ENCODE assay signal across 10 cellular contexts in genomic region chr16:67014641-67015315, GRCh38. TPM values are rescaled to one million over a fixed set of nuclear protein-coding genes. Genes with fewer than 3 reads are reported as not detected.
DNase-seq lines count a peak whose midpoint lies in the region; ATAC-seq and TF ChIP-seq lines count a peak whose summit lies in the region.
"Had no signal": no experiment of that assay in that cellular context is flagged by ENCODE, and none has a peak within 500 bp of the region (broad histone marks: within the 10 kb centered on the region; RNA-seq: fewer than 3 reads in every experiment).

No MANE protein-coding gene starts in this region.

- H3K27ac Mint-ChIP-seq in activated naive CD4-positive, alpha-beta T cell treated with anti-CD3 and anti-CD28 coated beads, Interleukin-2, amount 10 ng/mL, durations not matched to agents 7 days and 5 days = peak overlapping the region; percentile 94

- H3K4me3 ChIP-seq in tibial nerve (peak overlapping the region in 2 of 4 donors; percentile 57 to 62), body of pancreas (no peak overlapping the region)

- no peak for ATAC-seq in HG03280 (IDR thresholded peaks at IDR 0.05; ENCODE audit: unreplicated experiment)
- ATAC-seq in body of pancreas = no peak
- no peak for ATAC-seq in GM18505 (IDR thresholded peaks at IDR 0.05; ENCODE audit: unreplicated experiment)

- intact Hi-C loops in body of pancreas (cut with DNase I) = loop anchor here (5.0 kb wide), 1 partner anchor 138 kb away; the partner anchor contains the start of gene B3GNT9

- no peak for TF ChIP-seq POLR2A in tibial nerve (IDR thresholded peaks at IDR 0.05)
- no peak for TF ChIP-seq POLR2A in body of pancreas (IDR thresholded peaks at IDR 0.05)
- TF ChIP-seq POLR2A in GM18505 (IDR thresholded peaks at IDR 0.05; ENCODE audit: borderline replicate concordance, extremely low read depth, insufficient read depth, insufficient read length) = no peak

- TF ChIP-seq EP300 in tibial nerve (IDR thresholded peaks at IDR 0.05) = no peak

- H3K4me3 Mint-ChIP-seq in activated naive CD4-positive, alpha-beta T cell treated with anti-CD3 and anti-CD28 coated beads, Interleukin-2, amount 10 ng/mL, durations not matched to agents 7 days and 5 days = peak overlapping the region; percentile 91

- H3K27me3 Mint-ChIP-seq in activated naive CD4-positive, alpha-beta T cell treated with anti-CD3 and anti-CD28 coated beads, Interleukin-2, amount 10 ng/mL, durations not matched to agents 7 days and 5 days = peaks cover 9% of the 10 kb centered on the region

- peak overlapping the region; percentile 95 for H3K27ac ChIP-seq in angular gyrus (ENCODE audit: low read depth, low read length)
- H3K27ac ChIP-seq in tibial nerve = peak overlapping the region in 3 of 4 donors; percentile 78 to 82 (median 79)
- H3K27ac ChIP-seq in body of pancreas = peak overlapping the region in 2 of 4 donors; percentile 15 to 46

- 52 to 58% methylated on average over 6 of the region's 6 CpGs for WGBS in tibial nerve, 2 donors
- 46 to 59% methylated on average over 6 of the region's 6 CpGs for WGBS in body of pancreas, 2 donors

- H3K9me3 ChIP-seq in tibial nerve (no peaks in the 10 kb centered on the region), body of pancreas (no peaks in the 10 kb centered on the region)

- H3K9me3 Mint-ChIP-seq in activated naive CD4-positive, alpha-beta T cell treated with anti-CD3 and anti-CD28 coated beads, Interleukin-2, amount 10 ng/mL, durations not matched to agents 7 days and 5 days = no peaks in the 10 kb centered on the region

- peaks cover 0 to 22% (median 10%) of the 10 kb centered on the region in 4 donors for H3K4me1 ChIP-seq in tibial nerve
- peaks cover 18% of the 10 kb centered on the region for H3K4me1 ChIP-seq in body of pancreas

- H3K4me1 Mint-ChIP-seq in activated naive CD4-positive, alpha-beta T cell treated with anti-CD3 and anti-CD28 coated beads, Interleukin-2, amount 10 ng/mL, durations not matched to agents 7 days and 5 days = peaks cover 60% of the 10 kb centered on the region

- no peaks in the 10 kb centered on the region for H3K36me3 ChIP-seq in tibial nerve
- H3K36me3 ChIP-seq in body of pancreas (replicated peaks in 1 of 2; ENCODE audit: insufficient read depth in 1 of 2, low read depth in 2 of 2) = no peaks in the 10 kb centered on the region

- TF ChIP-seq CTCF in tibial nerve (IDR thresholded peaks at IDR 0.05) (no peak), body of pancreas (IDR thresholded peaks at IDR 0.05) (no peak)

- no peak for DNase-seq in activated naive CD4-positive, alpha-beta T cell treated with anti-CD3 and anti-CD28 coated beads, Interleukin-2, amount 10 ng/mL, durations not matched to agents 7 days and 5 days
- DNase-seq in activated naive CD4-positive, alpha-beta T cell treated with anti-CD3 and anti-CD28 coated beads, Interleukin-2, amount 50 U/mL, for 16 hours = no peak
- DNase-seq in mesenteric fat pad (ENCODE audit: low spot score) (peak; percentile 67), tibial nerve (ENCODE audit: low spot score in 2 of 2) (peak in 1 of 2 donors; percentile 10), body of pancreas (no peak)

- no peaks in the 10 kb centered on the region for H3K27me3 ChIP-seq in tibial nerve
- peaks cover 0 to 12% of the 10 kb centered on the region in 2 donors for H3K27me3 ChIP-seq in body of pancreas

- CTCF ChIA-PET in activated naive CD4-positive, alpha-beta T cell treated with anti-CD3 and anti-CD28 coated beads, Interleukin-2, amount 10 ng/mL, durations not matched to agents 7 days and 5 days (lab: Charles Lee) = interaction anchor here (1.0 to 10.6 kb wide), 7 partner anchors 31 to 171 kb away, joined by 3 to 163 read pairs (median 7); partner anchors contain the start of genes CES3, FBXL8 and TRADD

- H3K36me3 Mint-ChIP-seq in activated naive CD4-positive, alpha-beta T cell treated with anti-CD3 and anti-CD28 coated beads, Interleukin-2, amount 10 ng/mL, durations not matched to agents 7 days and 5 days = peaks cover 17% of the 10 kb centered on the region

RNA-seq across cellular contexts. Expression of gene CBFB, which starts 14.2 kb away (rescaled TPM):
- 48.7 TPM for total RNA-seq in mesenteric fat pad
- total RNA-seq in tibial nerve = 10 to 100 TPM; 46.7 to 70.5 (median 59.9) TPM
- 10 to 100 TPM; 28.0 to 41.9 TPM for total RNA-seq in body of pancreas

RNA-seq across cellular contexts. Expression of gene CES4A, which starts 26.4 kb away (rescaled TPM):
- total RNA-seq in mesenteric fat pad (12.5 TPM), tibial nerve (10 to 100 TPM; 18.6 to 24.7 (median 21.2) TPM), body of pancreas (10 to 100 TPM; 10.9 to 16.5 TPM)
- total RNA-seq: NCI-H460 had no signal

RNA-seq across cellular contexts. Expression of gene CES3, which starts 53.7 kb away (rescaled TPM):
- total RNA-seq in mesenteric fat pad (0.55 TPM), tibial nerve (1 to 10 TPM in 2 of 4 donors, under 1 TPM in 2; 0.21 to 9.2 (median 0.81) TPM), body of pancreas (1 to 10 TPM; 5.2 to 5.6 TPM)
- total RNA-seq: lung microvascular endothelial cell had no signal
